ENCODE assay signal across 8 cellular contexts in genomic region chr7:49852619-49853462, GRCh38.
DNase-seq lines count a peak whose midpoint lies in the region; FAIRE-seq and TF ChIP-seq lines count a peak whose summit lies in the region.

No MANE protein-coding gene starts in this region.

- H3K9me3 Mint-ChIP-seq in mesothelial cell of epicardium = peaks cover 4% of the 10 kb centered on the region

- POLR2A ChIA-PET in endothelial cell of umbilical vein (lab: Charles Lee) = no interaction called here

- H3K4me3 ChIP-seq in HAP-1 (no peak overlapping the region), endothelial cell of umbilical vein (replicated peaks in 1 of 3; ENCODE audit: insufficient read depth in 1 of 3, low read depth in 1 of 3, low read length in 3 of 3) (no peak overlapping the region)

- peak; percentile 6 for FAIRE-seq in A204.1 (lab: Jason Lieb, UNC)
- FAIRE-seq in endothelial cell of umbilical vein (lab: Jason Lieb, UNC) = no peak

- no peaks in the 10 kb centered on the region for H3K79me2 ChIP-seq in endothelial cell of umbilical vein (ENCODE audit: control insufficient read depth, insufficient read depth, low read length)

- H3K27me3 Mint-ChIP-seq in mesothelial cell of epicardium (ENCODE audit: low read depth) = peaks cover 1% of the 10 kb centered on the region

- H3K9me3 ChIP-seq in HAP-1 (no peaks in the 10 kb centered on the region), endothelial cell of umbilical vein (replicated peaks; ENCODE audit: control insufficient read depth, insufficient read depth, low read length) (no peaks in the 10 kb centered on the region)

- no peak overlapping the region for H3K4me2 ChIP-seq in endothelial cell of umbilical vein (ENCODE audit: insufficient read depth, low read length)

- intact Hi-C loops in endothelial cell of umbilical vein (cut with micrococcal nuclease) = no loop called here

- TF ChIP-seq CTCF in GM12801 (IDR thresholded peaks at IDR 0.05; ENCODE audit: extremely low read depth, insufficient read length) (peak; percentile 12), endothelial cell of umbilical vein (IDR thresholded peaks at IDR 0.05; ENCODE audit: extremely low read depth in 1 of 2, insufficient read depth in 1 of 2, low read depth in 1 of 2, low read length in 2 of 2) (peak; percentile 13 to 36), mesothelial cell of epicardium (IDR thresholded peaks at IDR 0.05; ENCODE audit: unreplicated experiment) (peak; percentile 69)

- dilution Hi-C loops in endothelial cell of umbilical vein (cut with MboI; ENCODE audit: extremely low pct_ligation_motif_present, low sequenced_read_pairs) = no loop called here

- H3K4me1 ChIP-seq in HAP-1 (no peaks in the 10 kb centered on the region), endothelial cell of umbilical vein (ENCODE audit: control insufficient read depth, extremely low read depth, insufficient read depth, low read length) (no peaks in the 10 kb centered on the region)

- H3K27me3 ChIP-seq in HAP-1 (ENCODE audit: low read depth) (no peaks in the 10 kb centered on the region), endothelial cell of umbilical vein (ENCODE audit: control insufficient read depth in 2 of 2, insufficient read depth in 2 of 2, low read length in 2 of 2) (no peaks in the 10 kb centered on the region)

- no peak overlapping the region for H3K27ac ChIP-seq in endothelial cell of umbilical vein (ENCODE audit: insufficient read depth, low read depth, low read length)

- CTCF ChIA-PET in endothelial cell of umbilical vein (lab: Charles Lee) = no interaction called here

- H3K9ac ChIP-seq in endothelial cell of umbilical vein (replicated peaks; ENCODE audit: extremely low read depth, insufficient read depth, low read length) = no peak overlapping the region

- DNase-seq in HAP-1 (ENCODE audit: low spot score in 2 of 2) (peak; percentile 36 to 52), LoVo (ENCODE audit: low spot score) (peak; percentile 63), SHP77 treated with DMSO at 0.1 percent for 48 hours (lab: John Stamatoyannopoulos, UW) (peak; percentile 7), endothelial cell of umbilical vein (ENCODE audit: low read depth, low spot score) (no peak), mesothelial cell of epicardium (ENCODE audit: low spot score in 2 of 2, unreplicated experiment in 2 of 2) (peak in 1 of 2 experiments; percentile 66)
- no peak for DNase-seq in activated CD8-positive, alpha-beta memory T cell treated with anti-CD3 and anti-CD28 coated beads, Interleukin-2, amount 50 U/mL, for 4 hours

- H3K36me3 ChIP-seq in HAP-1 (replicated peaks) (no peaks in the 10 kb centered on the region), endothelial cell of umbilical vein (ENCODE audit: control insufficient read depth in 2 of 2, extremely low read depth in 1 of 2, insufficient read depth in 2 of 2, low read length in 2 of 2) (no peaks in the 10 kb centered on the region)

- H4K20me1 ChIP-seq in endothelial cell of umbilical vein (replicated peaks; ENCODE audit: control insufficient read depth, extremely low read depth, insufficient read depth, low read length) = no peaks in the 10 kb centered on the region

- no peaks in the 10 kb centered on the region for H3K36me3 Mint-ChIP-seq in mesothelial cell of epicardium

- BruUV-seq in endothelial cell of umbilical vein (replicated peaks; lab: Mats Ljungman, UMichigan) = no TSS peak

- no peak overlapping the region for H2AFZ ChIP-seq in endothelial cell of umbilical vein (ENCODE audit: low read depth, low read length)

- in situ Hi-C loops in HAP-1 (cut with MboI; ENCODE audit: low sequenced_read_pairs) = loop anchor here (25.0 kb wide), 1 partner anchor 866 kb away; no protein-coding TSS in a partner anchor

- H3K4me1 Mint-ChIP-seq in mesothelial cell of epicardium = peaks cover 14% of the 10 kb centered on the region

- no peak overlapping the region for H3K4me3 Mint-ChIP-seq in mesothelial cell of epicardium

- H3K9me1 ChIP-seq in endothelial cell of umbilical vein (replicated peaks; ENCODE audit: control insufficient read depth, extremely low read depth, insufficient read depth, low read length) = no peaks in the 10 kb centered on the region

- no peak overlapping the region for H3K27ac Mint-ChIP-seq in mesothelial cell of epicardium

- no peak for TF ChIP-seq POLR2A in endothelial cell of umbilical vein (IDR thresholded peaks at IDR 0.05; ENCODE audit: low read depth, low read length)

TF ChIP-seq in endothelial cell of umbilical vein, 7 proteins besides CTCF, POLR2A, EP300 and RAD21:
- TF ChIP-seq POLR2AphosphoS5 (IDR thresholded peaks at IDR 0.05; ENCODE audit: insufficient read depth, low read depth, low read length) (no peak), EZH2 (IDR thresholded peaks at IDR 0.05; ENCODE audit: borderline replicate concordance, low read depth, low read length, severe bottlenecking) (no peak), JUN (IDR thresholded peaks at IDR 0.05; ENCODE audit: borderline replicate concordance, insufficient read depth, insufficient read length, low read depth) (no peak), GATA2 (IDR thresholded peaks at IDR 0.05; ENCODE audit: insufficient read depth, insufficient read length, low read depth, low read length) (no peak), MAX (IDR thresholded peaks at IDR 0.05; ENCODE audit: insufficient read depth, insufficient read length) (no peak), MYC (IDR thresholded peaks at IDR 0.05; ENCODE audit: low read depth, low read length) (no peak), FOS (IDR thresholded peaks at IDR 0.05; ENCODE audit: borderline replicate concordance, insufficient read depth, low read length) (no peak)

Comparison
In these comparisons a context has a peak if more than half of its experiments do, and no peak if none do; other contexts are left out.
1. CTCF ChIP-seq: peak in every context shown above with its lines; median percentile 69 in mesothelial cell of epicardium; 24 in endothelial cell of umbilical vein; 12 in GM12801.
2. DNase-seq: peak in HAP-1 (2 of 2), LoVo (single experiment) and SHP77 treated with DMSO at 0.1 percent for 48 hours (single experiment); none in endothelial cell of umbilical vein (single experiment) and activated CD8-positive, alpha-beta memory T cell treated with anti-CD3 and anti-CD28 coated beads, Interleukin-2, amount 50 U/mL, for 4 hours (single experiment).